In the genomic region with DNA sequence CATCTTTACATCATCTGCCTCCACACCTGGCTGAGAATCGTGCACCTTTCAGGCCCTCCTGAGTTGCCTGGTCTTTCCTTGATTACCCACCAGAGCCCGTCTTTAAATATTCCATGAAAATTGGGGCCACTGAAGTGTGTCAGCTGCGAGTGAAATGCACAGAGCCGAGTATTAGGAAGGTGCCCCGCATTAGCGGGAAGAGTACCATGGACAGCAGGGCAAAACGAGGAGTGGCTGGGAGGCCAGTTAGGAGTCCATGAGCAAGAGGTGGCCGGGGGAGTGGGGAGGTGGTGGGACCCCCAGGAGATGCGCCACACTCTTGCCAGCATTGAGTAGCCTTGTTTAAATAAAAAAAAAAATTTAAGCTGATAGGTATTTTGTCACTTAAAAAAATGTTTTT, we compare ENCODE assay signal across 3 cellular contexts.
TF ChIP-seq lines count a peak whose summit lies in the region.

No MANE protein-coding gene starts in this region.

TF ChIP-seq in SK-N-SH, 30 proteins besides CTCF, POLR2A, EP300 and RAD21 (continued from another document):
- peak; percentile 75 for TF ChIP-seq REST (IDR thresholded peaks at IDR 0.05; ENCODE audit: low read depth, low read length)
TF ChIP-seq in SK-N-SH: peak in this region for 1.

TF ChIP-seq in SK-N-SH treated with all-trans-retinoic acid at 6 μM for 48 hours, 23 proteins besides CTCF, POLR2A, EP300 and RAD21:
- TF ChIP-seq, protein P1, sequence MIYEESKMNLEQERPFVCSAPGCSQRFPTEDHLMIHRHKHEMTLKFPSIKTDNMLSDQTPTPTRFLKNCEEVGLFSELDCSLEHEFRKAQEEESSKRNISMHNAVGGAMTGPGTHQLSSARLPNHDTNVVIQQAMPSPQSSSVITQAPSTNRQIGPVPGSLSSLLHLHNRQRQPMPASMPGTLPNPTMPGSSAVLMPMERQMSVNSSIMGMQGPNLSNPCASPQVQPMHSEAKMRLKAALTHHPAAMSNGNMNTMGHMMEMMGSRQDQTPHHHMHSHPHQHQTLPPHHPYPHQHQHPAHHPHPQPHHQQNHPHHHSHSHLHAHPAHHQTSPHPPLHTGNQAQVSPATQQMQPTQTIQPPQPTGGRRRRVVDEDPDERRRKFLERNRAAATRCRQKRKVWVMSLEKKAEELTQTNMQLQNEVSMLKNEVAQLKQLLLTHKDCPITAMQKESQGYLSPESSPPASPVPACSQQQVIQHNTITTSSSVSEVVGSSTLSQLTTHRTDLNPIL (CRISPR knock-in tag; IDR thresholded peaks at IDR 0.05; ENCODE audit: low read depth), result no peak
- TF ChIP-seq BACH2 (CRISPR knock-in tag; IDR thresholded peaks at IDR 0.05; ENCODE audit: borderline replicate concordance) (no peak), ZFP30 (CRISPR knock-in tag; IDR thresholded peaks at IDR 0.05) (no peak), CSDC2 (CRISPR knock-in tag; IDR thresholded peaks at IDR 0.05) (no peak), TOX (CRISPR knock-in tag; IDR thresholded peaks at IDR 0.05; ENCODE audit: borderline replicate concordance) (no peak), GLIS3 (CRISPR knock-in tag; IDR thresholded peaks at IDR 0.05) (no peak), ZNF8 (CRISPR knock-in tag; IDR thresholded peaks at IDR 0.05) (no peak), ZC3H10 (CRISPR knock-in tag; IDR thresholded peaks at IDR 0.05) (no peak), SNAI2 (CRISPR knock-in tag; IDR thresholded peaks at IDR 0.05) (no peak), RARB (CRISPR knock-in tag; IDR thresholded peaks at IDR 0.05) (no peak), TCF4 (CRISPR knock-in tag; IDR thresholded peaks at IDR 0.05; ENCODE audit: borderline replicate concordance) (no peak)

TF ChIP-seq in WTC11, 78 proteins besides CTCF, POLR2A, EP300 and RAD21:
- TF ChIP-seq ARID4B (CRISPR knock-in tag; IDR thresholded peaks at IDR 0.05; ENCODE audit: borderline replicate concordance) (no peak), NFATC4 (CRISPR knock-in tag; IDR thresholded peaks at IDR 0.05) (no peak), MXD4 (CRISPR knock-in tag; IDR thresholded peaks at IDR 0.05; ENCODE audit: borderline replicate concordance) (no peak), ETV6 (CRISPR knock-in tag; IDR thresholded peaks at IDR 0.05) (no peak), ESRRA (CRISPR knock-in tag; IDR thresholded peaks at IDR 0.05; ENCODE audit: borderline replicate concordance) (no peak), PRRX2 (CRISPR knock-in tag; IDR thresholded peaks at IDR 0.05) (no peak), SOX15 (CRISPR knock-in tag; IDR thresholded peaks at IDR 0.05) (no peak), TEAD1 (CRISPR knock-in tag; IDR thresholded peaks at IDR 0.05) (no peak), FOXP4 (CRISPR knock-in tag; IDR thresholded peaks at IDR 0.05) (no peak), ZNF317 (CRISPR knock-in tag; IDR thresholded peaks at IDR 0.05; ENCODE audit: borderline replicate concordance, low read depth) (no peak), STAT6 (CRISPR knock-in tag; conservative IDR thresholded peaks at IDR 0.05; ENCODE audit: low read depth) (no peak), SP1 (CRISPR knock-in tag; conservative IDR thresholded peaks at IDR 0.05) (no peak), RORB (CRISPR knock-in tag; IDR thresholded peaks at IDR 0.05) (no peak), ERG (CRISPR knock-in tag; IDR thresholded peaks at IDR 0.05) (no peak), ZNF423 (CRISPR knock-in tag; IDR thresholded peaks at IDR 0.05) (no peak), ZNF396 (CRISPR knock-in tag; IDR thresholded peaks at IDR 0.05; ENCODE audit: borderline replicate concordance) (no peak)
- TF ChIP-seq, protein P2, sequence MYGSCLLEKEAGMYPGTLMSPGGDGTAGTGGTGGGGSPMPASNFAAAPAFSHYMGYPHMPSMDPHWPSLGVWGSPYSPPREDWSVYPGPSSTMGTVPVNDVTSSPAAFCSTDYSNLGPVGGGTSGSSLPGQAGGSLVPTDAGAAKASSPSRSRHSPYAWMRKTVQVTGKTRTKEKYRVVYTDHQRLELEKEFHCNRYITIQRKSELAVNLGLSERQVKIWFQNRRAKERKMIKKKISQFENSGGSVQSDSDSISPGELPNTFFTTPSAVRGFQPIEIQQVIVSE (CRISPR knock-in tag; IDR thresholded peaks at IDR 0.05; ENCODE audit: borderline replicate concordance), result no peak
- TF ChIP-seq, protein P3, sequence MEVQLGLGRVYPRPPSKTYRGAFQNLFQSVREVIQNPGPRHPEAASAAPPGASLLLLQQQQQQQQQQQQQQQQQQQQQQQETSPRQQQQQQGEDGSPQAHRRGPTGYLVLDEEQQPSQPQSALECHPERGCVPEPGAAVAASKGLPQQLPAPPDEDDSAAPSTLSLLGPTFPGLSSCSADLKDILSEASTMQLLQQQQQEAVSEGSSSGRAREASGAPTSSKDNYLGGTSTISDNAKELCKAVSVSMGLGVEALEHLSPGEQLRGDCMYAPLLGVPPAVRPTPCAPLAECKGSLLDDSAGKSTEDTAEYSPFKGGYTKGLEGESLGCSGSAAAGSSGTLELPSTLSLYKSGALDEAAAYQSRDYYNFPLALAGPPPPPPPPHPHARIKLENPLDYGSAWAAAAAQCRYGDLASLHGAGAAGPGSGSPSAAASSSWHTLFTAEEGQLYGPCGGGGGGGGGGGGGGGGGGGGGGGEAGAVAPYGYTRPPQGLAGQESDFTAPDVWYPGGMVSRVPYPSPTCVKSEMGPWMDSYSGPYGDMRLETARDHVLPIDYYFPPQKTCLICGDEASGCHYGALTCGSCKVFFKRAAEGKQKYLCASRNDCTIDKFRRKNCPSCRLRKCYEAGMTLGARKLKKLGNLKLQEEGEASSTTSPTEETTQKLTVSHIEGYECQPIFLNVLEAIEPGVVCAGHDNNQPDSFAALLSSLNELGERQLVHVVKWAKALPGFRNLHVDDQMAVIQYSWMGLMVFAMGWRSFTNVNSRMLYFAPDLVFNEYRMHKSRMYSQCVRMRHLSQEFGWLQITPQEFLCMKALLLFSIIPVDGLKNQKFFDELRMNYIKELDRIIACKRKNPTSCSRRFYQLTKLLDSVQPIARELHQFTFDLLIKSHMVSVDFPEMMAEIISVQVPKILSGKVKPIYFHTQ (CRISPR knock-in tag; IDR thresholded peaks at IDR 0.05), result no peak
